ENCODE assay signal across 2 cellular contexts in the genomic region with DNA sequence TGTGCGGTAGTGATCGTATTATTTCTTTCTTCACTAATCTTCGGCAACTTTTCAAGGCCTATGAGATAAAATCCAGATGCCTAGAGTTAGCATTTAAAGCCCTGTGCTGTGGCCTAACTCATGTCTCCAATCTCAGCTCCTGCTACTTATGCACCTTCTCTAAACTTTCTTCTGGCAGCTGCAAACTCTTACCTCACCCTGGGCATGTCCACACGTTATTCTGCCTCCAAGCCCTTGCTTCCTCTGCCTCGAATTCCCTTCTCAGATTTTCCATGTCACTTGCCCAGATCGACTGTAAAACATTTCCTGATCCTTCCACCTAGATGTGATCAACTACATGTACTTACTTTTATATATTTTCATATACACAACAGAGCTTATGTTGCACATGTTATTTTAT.
TF ChIP-seq lines count a peak whose summit lies in the region.

No MANE protein-coding gene starts in this region.

TF ChIP-seq in H1, 55 proteins besides CTCF, POLR2A, EP300 and RAD21 (continued from another document):
- TF ChIP-seq RBBP5 (IDR thresholded peaks at IDR 0.05; ENCODE audit: borderline replicate concordance, low read depth, low read length) (no peak), JUN (IDR thresholded peaks at IDR 0.05; ENCODE audit: low read depth, low read length) (no peak), CTBP2 (IDR thresholded peaks at IDR 0.05; ENCODE audit: borderline replicate concordance, insufficient read depth, insufficient read length, low read length) (no peak), SP1 (IDR thresholded peaks at IDR 0.05; ENCODE audit: low read depth, low read length) (no peak), TAF7 (optimal IDR thresholded peaks at IDR 0.05; ENCODE audit: borderline replicate concordance, low read depth, low read length) (no peak), POU5F1 (IDR thresholded peaks at IDR 0.05; ENCODE audit: low read depth, low read length) (no peak), EGR1 (IDR thresholded peaks at IDR 0.05; ENCODE audit: borderline replicate concordance, low read depth, low read length) (no peak), HDAC2 (IDR thresholded peaks at IDR 0.05; ENCODE audit: borderline replicate concordance in 1 of 2, low read depth in 2 of 2, low read length in 2 of 2) (no peak), HDAC6 (IDR thresholded peaks at IDR 0.05; ENCODE audit: low read depth, low read length) (no peak), CEBPB (IDR thresholded peaks at IDR 0.05; ENCODE audit: low read depth, low read length) (no peak), SP2 (IDR thresholded peaks at IDR 0.05; ENCODE audit: low read length) (no peak)

TF ChIP-seq in SK-N-SH, 30 proteins besides CTCF, POLR2A, EP300 and RAD21:
- TF ChIP-seq, protein P1, sequence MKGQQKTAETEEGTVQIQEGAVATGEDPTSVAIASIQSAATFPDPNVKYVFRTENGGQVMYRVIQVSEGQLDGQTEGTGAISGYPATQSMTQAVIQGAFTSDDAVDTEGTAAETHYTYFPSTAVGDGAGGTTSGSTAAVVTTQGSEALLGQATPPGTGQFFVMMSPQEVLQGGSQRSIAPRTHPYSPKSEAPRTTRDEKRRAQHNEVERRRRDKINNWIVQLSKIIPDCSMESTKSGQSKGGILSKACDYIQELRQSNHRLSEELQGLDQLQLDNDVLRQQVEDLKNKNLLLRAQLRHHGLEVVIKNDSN (IDR thresholded peaks at IDR 0.05; ENCODE audit: borderline replicate concordance, low read depth), result no peak
- TF ChIP-seq NFIC (IDR thresholded peaks at IDR 0.05; ENCODE audit: borderline replicate concordance) (no peak), RCOR1 (IDR thresholded peaks at IDR 0.05; ENCODE audit: low read length) (no peak), JUND (IDR thresholded peaks at IDR 0.05) (no peak), EZH2phosphoT487 (IDR thresholded peaks at IDR 0.05; ENCODE audit: borderline replicate concordance, low read depth) (no peak), MXI1 (IDR thresholded peaks at IDR 0.05; ENCODE audit: low read depth, low read length) (no peak), TAF1 (IDR thresholded peaks at IDR 0.05; ENCODE audit: borderline replicate concordance, low read depth, low read length) (no peak), YY1 (IDR thresholded peaks at IDR 0.05; ENCODE audit: low read depth) (no peak), GABPA (IDR thresholded peaks at IDR 0.05; ENCODE audit: low read depth) (no peak), CHD2 (IDR thresholded peaks at IDR 0.05; ENCODE audit: low read length, partially characterized antibody) (no peak), SMC3 (IDR thresholded peaks at IDR 0.05; ENCODE audit: low read depth, low read length) (no peak), RFX5 (IDR thresholded peaks at IDR 0.05; ENCODE audit: low read length) (no peak), GATA2 (CRISPR knock-in tag; IDR thresholded peaks at IDR 0.05) (no peak), ELF1 (IDR thresholded peaks at IDR 0.05) (no peak)
- TF ChIP-seq, protein P2, sequence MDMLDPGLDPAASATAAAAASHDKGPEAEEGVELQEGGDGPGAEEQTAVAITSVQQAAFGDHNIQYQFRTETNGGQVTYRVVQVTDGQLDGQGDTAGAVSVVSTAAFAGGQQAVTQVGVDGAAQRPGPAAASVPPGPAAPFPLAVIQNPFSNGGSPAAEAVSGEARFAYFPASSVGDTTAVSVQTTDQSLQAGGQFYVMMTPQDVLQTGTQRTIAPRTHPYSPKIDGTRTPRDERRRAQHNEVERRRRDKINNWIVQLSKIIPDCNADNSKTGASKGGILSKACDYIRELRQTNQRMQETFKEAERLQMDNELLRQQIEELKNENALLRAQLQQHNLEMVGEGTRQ (IDR thresholded peaks at IDR 0.05; ENCODE audit: borderline replicate concordance, low read depth, low read length), result no peak
- TF ChIP-seq, protein P3, sequence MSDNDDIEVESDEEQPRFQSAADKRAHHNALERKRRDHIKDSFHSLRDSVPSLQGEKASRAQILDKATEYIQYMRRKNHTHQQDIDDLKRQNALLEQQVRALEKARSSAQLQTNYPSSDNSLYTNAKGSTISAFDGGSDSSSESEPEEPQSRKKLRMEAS (IDR thresholded peaks at IDR 0.05; ENCODE audit: low read depth), result no peak
